In the genomic region with DNA sequence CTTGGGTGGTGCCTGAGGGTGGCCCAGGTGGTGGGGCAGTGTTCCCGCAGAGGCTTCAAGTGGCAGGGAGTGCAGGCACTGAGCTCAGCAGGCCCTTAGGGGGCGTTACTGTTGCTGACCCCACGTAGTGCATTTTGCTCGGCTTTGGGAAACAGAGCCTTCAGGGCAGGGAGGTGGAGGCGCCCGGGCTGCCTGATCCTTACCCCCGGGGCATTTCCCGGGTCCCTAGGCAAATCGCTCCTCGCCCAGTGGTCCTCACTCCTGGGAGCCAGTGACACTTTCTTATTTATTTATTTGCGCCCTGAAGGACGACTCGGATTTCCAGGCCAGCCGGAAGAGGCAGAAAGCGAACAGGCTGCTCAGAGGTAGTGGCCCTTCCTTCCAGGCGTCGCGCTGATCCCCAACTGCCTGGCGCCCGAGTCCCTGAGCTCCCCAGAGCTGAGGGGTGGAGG, we compare ENCODE assay signal across 1 cellular context.
TF ChIP-seq lines count a peak whose summit lies in the region.

No MANE protein-coding gene starts in this region.

TF ChIP-seq in H1, 55 proteins besides CTCF, POLR2A, EP300 and RAD21:
- TF ChIP-seq SUZ12 (IDR thresholded peaks at IDR 0.05; ENCODE audit: low read length) (no peak), RBBP5 (IDR thresholded peaks at IDR 0.05; ENCODE audit: borderline replicate concordance, low read depth, low read length) (no peak), ASH2L (IDR thresholded peaks at IDR 0.05; ENCODE audit: low read length) (no peak), CBX5 (IDR thresholded peaks at IDR 0.05; ENCODE audit: low read depth, low read length) (no peak), NANOG (IDR thresholded peaks at IDR 0.05; ENCODE audit: insufficient read depth, low read depth, low read length, poor library complexity, severe bottlenecking) (no peak), SIN3A (conservative IDR thresholded peaks at IDR 0.05 in 1 of 2, IDR thresholded peaks at IDR 0.05 in 1 of 2; ENCODE audit: low read depth in 1 of 2, low read length in 2 of 2) (no peak), BCL11A (IDR thresholded peaks at IDR 0.05; ENCODE audit: low read depth in 2 of 2, low read length in 2 of 2) (no peak), TCF12 (IDR thresholded peaks at IDR 0.05; ENCODE audit: low read depth, low read length) (0 out of 2 replicates have a peak, but pooled peaks have one; percentile 47), GABPA (IDR thresholded peaks at IDR 0.05; ENCODE audit: borderline replicate concordance, insufficient read depth, low read length) (no peak), KDM1A (IDR thresholded peaks at IDR 0.05; ENCODE audit: borderline replicate concordance, low read length) (0 out of 2 replicates have a peak, but pooled peaks have one; percentile 46), RNF2 (IDR thresholded peaks at IDR 0.05; ENCODE audit: borderline replicate concordance, low read depth, low read length, missing control alignments, poor library complexity, severe bottlenecking) (no peak), RFX5 (IDR thresholded peaks at IDR 0.05; ENCODE audit: borderline replicate concordance, low read depth, low read length) (no peak), CTBP2 (IDR thresholded peaks at IDR 0.05; ENCODE audit: borderline replicate concordance, insufficient read depth, insufficient read length, low read length) (peak; percentile 76), CBX8 (IDR thresholded peaks at IDR 0.05; ENCODE audit: borderline replicate concordance, low read depth, low read length) (no peak), MAFK (IDR thresholded peaks at IDR 0.05; ENCODE audit: low read depth, low read length) (no peak), BACH1 (IDR thresholded peaks at IDR 0.05; ENCODE audit: low read length) (no peak), BRCA1 (IDR thresholded peaks at IDR 0.05; ENCODE audit: low read depth, low read length) (no peak), SP4 (IDR thresholded peaks at IDR 0.05; ENCODE audit: low read length) (peak; percentile 71; the same call in 1 of the 2 replicates), JUND (IDR thresholded peaks at IDR 0.05; ENCODE audit: low read length) (0 out of 2 replicates have a peak, but pooled peaks have one; percentile 11), POLR2AphosphoS5 (IDR thresholded peaks at IDR 0.05; ENCODE audit: low read depth, low read length) (no peak), TBP (IDR thresholded peaks at IDR 0.05; ENCODE audit: low read depth, low read length) (0 out of 2 replicates have a peak, but pooled peaks have one; percentile 36), KDM5A (IDR thresholded peaks at IDR 0.05; ENCODE audit: low read length) (no peak), FOSL1 (IDR thresholded peaks at IDR 0.05; ENCODE audit: insufficient read depth, low read depth, low read length) (no peak), KDM4A (IDR thresholded peaks at IDR 0.05; ENCODE audit: low read depth, low read length, severe bottlenecking) (peak; percentile 56), CHD1 (IDR thresholded peaks at IDR 0.05; ENCODE audit: low read depth, low read length) (no peak), HDAC6 (IDR thresholded peaks at IDR 0.05; ENCODE audit: low read depth, low read length) (no peak), EGR1 (IDR thresholded peaks at IDR 0.05; ENCODE audit: borderline replicate concordance, low read depth, low read length) (no peak), NRF1 (IDR thresholded peaks at IDR 0.05; ENCODE audit: low read depth, low read length) (no peak), SP1 (IDR thresholded peaks at IDR 0.05; ENCODE audit: low read depth, low read length) (no peak; the same call in 1 of the 2 replicates)
- TF ChIP-seq, protein P1, sequence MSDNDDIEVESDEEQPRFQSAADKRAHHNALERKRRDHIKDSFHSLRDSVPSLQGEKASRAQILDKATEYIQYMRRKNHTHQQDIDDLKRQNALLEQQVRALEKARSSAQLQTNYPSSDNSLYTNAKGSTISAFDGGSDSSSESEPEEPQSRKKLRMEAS (IDR thresholded peaks at IDR 0.05): peak; percentile 45; the same call in 1 of the 2 replicates
- TF ChIP-seq, protein P2, sequence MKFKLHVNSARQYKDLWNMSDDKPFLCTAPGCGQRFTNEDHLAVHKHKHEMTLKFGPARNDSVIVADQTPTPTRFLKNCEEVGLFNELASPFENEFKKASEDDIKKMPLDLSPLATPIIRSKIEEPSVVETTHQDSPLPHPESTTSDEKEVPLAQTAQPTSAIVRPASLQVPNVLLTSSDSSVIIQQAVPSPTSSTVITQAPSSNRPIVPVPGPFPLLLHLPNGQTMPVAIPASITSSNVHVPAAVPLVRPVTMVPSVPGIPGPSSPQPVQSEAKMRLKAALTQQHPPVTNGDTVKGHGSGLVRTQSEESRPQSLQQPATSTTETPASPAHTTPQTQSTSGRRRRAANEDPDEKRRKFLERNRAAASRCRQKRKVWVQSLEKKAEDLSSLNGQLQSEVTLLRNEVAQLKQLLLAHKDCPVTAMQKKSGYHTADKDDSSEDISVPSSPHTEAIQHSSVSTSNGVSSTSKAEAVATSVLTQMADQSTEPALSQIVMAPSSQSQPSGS (IDR thresholded peaks at IDR 0.05; ENCODE audit: low read length): no peak
- TF ChIP-seq, protein P3, sequence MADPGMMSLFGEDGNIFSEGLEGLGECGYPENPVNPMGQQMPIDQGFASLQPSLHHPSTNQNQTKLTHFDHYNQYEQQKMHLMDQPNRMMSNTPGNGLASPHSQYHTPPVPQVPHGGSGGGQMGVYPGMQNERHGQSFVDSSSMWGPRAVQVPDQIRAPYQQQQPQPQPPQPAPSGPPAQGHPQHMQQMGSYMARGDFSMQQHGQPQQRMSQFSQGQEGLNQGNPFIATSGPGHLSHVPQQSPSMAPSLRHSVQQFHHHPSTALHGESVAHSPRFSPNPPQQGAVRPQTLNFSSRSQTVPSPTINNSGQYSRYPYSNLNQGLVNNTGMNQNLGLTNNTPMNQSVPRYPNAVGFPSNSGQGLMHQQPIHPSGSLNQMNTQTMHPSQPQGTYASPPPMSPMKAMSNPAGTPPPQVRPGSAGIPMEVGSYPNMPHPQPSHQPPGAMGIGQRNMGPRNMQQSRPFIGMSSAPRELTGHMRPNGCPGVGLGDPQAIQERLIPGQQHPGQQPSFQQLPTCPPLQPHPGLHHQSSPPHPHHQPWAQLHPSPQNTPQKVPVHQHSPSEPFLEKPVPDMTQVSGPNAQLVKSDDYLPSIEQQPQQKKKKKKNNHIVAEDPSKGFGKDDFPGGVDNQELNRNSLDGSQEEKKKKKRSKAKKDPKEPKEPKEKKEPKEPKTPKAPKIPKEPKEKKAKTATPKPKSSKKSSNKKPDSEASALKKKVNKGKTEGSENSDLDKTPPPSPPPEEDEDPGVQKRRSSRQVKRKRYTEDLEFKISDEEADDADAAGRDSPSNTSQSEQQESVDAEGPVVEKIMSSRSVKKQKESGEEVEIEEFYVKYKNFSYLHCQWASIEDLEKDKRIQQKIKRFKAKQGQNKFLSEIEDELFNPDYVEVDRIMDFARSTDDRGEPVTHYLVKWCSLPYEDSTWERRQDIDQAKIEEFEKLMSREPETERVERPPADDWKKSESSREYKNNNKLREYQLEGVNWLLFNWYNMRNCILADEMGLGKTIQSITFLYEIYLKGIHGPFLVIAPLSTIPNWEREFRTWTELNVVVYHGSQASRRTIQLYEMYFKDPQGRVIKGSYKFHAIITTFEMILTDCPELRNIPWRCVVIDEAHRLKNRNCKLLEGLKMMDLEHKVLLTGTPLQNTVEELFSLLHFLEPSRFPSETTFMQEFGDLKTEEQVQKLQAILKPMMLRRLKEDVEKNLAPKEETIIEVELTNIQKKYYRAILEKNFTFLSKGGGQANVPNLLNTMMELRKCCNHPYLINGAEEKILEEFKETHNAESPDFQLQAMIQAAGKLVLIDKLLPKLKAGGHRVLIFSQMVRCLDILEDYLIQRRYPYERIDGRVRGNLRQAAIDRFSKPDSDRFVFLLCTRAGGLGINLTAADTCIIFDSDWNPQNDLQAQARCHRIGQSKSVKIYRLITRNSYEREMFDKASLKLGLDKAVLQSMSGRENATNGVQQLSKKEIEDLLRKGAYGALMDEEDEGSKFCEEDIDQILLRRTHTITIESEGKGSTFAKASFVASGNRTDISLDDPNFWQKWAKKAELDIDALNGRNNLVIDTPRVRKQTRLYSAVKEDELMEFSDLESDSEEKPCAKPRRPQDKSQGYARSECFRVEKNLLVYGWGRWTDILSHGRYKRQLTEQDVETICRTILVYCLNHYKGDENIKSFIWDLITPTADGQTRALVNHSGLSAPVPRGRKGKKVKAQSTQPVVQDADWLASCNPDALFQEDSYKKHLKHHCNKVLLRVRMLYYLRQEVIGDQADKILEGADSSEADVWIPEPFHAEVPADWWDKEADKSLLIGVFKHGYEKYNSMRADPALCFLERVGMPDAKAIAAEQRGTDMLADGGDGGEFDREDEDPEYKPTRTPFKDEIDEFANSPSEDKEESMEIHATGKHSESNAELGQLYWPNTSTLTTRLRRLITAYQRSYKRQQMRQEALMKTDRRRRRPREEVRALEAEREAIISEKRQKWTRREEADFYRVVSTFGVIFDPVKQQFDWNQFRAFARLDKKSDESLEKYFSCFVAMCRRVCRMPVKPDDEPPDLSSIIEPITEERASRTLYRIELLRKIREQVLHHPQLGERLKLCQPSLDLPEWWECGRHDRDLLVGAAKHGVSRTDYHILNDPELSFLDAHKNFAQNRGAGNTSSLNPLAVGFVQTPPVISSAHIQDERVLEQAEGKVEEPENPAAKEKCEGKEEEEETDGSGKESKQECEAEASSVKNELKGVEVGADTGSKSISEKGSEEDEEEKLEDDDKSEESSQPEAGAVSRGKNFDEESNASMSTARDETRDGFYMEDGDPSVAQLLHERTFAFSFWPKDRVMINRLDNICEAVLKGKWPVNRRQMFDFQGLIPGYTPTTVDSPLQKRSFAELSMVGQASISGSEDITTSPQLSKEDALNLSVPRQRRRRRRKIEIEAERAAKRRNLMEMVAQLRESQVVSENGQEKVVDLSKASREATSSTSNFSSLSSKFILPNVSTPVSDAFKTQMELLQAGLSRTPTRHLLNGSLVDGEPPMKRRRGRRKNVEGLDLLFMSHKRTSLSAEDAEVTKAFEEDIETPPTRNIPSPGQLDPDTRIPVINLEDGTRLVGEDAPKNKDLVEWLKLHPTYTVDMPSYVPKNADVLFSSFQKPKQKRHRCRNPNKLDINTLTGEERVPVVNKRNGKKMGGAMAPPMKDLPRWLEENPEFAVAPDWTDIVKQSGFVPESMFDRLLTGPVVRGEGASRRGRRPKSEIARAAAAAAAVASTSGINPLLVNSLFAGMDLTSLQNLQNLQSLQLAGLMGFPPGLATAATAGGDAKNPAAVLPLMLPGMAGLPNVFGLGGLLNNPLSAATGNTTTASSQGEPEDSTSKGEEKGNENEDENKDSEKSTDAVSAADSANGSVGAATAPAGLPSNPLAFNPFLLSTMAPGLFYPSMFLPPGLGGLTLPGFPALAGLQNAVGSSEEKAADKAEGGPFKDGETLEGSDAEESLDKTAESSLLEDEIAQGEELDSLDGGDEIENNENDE (IDR thresholded peaks at IDR 0.05; ENCODE audit: insufficient replicate concordance, low read length): no peak
- TF ChIP-seq, protein P4, sequence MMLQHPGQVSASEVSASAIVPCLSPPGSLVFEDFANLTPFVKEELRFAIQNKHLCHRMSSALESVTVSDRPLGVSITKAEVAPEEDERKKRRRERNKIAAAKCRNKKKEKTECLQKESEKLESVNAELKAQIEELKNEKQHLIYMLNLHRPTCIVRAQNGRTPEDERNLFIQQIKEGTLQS (IDR thresholded peaks at IDR 0.05; ENCODE audit: insufficient read depth, low read depth, low read length): no peak
